ENCODE assay signal across 9 cellular contexts in genomic region chr2:101151859-101152194, GRCh38. TPM values are rescaled to one million over a fixed set of nuclear protein-coding genes. Genes with fewer than 3 reads are reported as not detected.
A peak's percentile ranks its signal among the peaks of the same experiment; 100 is the strongest.
DNase-seq lines count a peak whose midpoint lies in the region; ATAC-seq, FAIRE-seq and TF ChIP-seq lines count a peak whose summit lies in the region.
"Had no signal": no experiment of that assay in that cellular context is flagged by ENCODE, and none has a peak within 500 bp of the region (broad histone marks: within the 10 kb centered on the region; RNA-seq: fewer than 3 reads in every experiment).

No MANE protein-coding gene starts in this region.

- TF ChIP-seq RAD21 in K562 (CRISPR knock-in tag; conservative IDR thresholded peaks at IDR 0.05 in 1 of 2, IDR thresholded peaks at IDR 0.05 in 1 of 2) = no peak
- no peak for TF ChIP-seq RAD21 in HepG2 (CRISPR knock-in tag; IDR thresholded peaks at IDR 0.05)

- no peaks in the 10 kb centered on the region for H3K36me3 Mint-ChIP-seq in activated naive CD4-positive, alpha-beta T cell treated with anti-CD3 and anti-CD28 coated beads, Interleukin-2, amount 10 ng/mL, durations not matched to agents 7 days and 5 days

- POLR2A ChIA-PET in K562 (lab: Yijun Ruan, JAX) = interaction anchor here (1.0 kb wide), 1 partner anchor 121 kb away, joined by 3 read pairs; no protein-coding TSS in a partner anchor
- POLR2A ChIA-PET in HepG2 (lab: Yijun Ruan, JAX) = interaction anchor here (0.6 to 6.4 kb wide), 17 partner anchors 10 to 149 kb away, joined by 3 to 54 read pairs (median 9); partner anchors contain the start of gene RPL31

- in situ Hi-C loops in K562 (cut with MboI) (no loop called here), HepG2 (cut with HindIII; ENCODE audit: extremely low pct_ligation_motif_present, low pct_unique_long_range_greater_than_20kb) (loop anchor here (5.0 to 25.0 kb wide), 2 partner anchors 115 to 565 kb away; no protein-coding TSS in a partner anchor)

- no peaks in the 10 kb centered on the region for H4K20me1 ChIP-seq in K562 (replicated peaks; ENCODE audit: control insufficient read depth, insufficient read depth, low read length)
- H4K20me1 ChIP-seq in HepG2 (ENCODE audit: insufficient read depth, low read length) = peaks cover 28% of the 10 kb centered on the region

- H3K9ac ChIP-seq in K562 (ENCODE audit: insufficient read depth in 1 of 2, low read depth in 2 of 2, low read length in 2 of 2) (peak overlapping the region; percentile 50 to 91; a peak in 3 of 4 replicates), HepG2 (ENCODE audit: insufficient read depth, low read depth, low read length) (peak overlapping the region; percentile 50)

- BruUV-seq in K562 (replicated peaks; lab: Mats Ljungman, UMichigan) (no TSS peak), HepG2 (replicated peaks; lab: Mats Ljungman, UMichigan) (no TSS peak)

- intact Hi-C loops in K562 (cut with micrococcal nuclease) (loop anchor here (2.0 to 5.0 kb wide), 3 partner anchors 100 to 139 kb away; partner anchors contain the start of gene CNOT11), HepG2 (cut with micrococcal nuclease; ENCODE audit: unreplicated experiment) (loop anchor here (1.0 to 2.0 kb wide), 3 partner anchors 53 to 140 kb away; no protein-coding TSS in a partner anchor), thyroid gland (cut with DNase I) (loop anchor here (5.0 to 10.0 kb wide), 2 partner anchors 103 to 140 kb away; partner anchors contain the start of gene CNOT11)

- H3K4me3 Mint-ChIP-seq in activated naive CD4-positive, alpha-beta T cell treated with anti-CD3 and anti-CD28 coated beads, Interleukin-2, amount 10 ng/mL, durations not matched to agents 7 days and 5 days = peak overlapping the region; percentile 76

- H3K27ac Mint-ChIP-seq in activated naive CD4-positive, alpha-beta T cell treated with anti-CD3 and anti-CD28 coated beads, Interleukin-2, amount 10 ng/mL, durations not matched to agents 7 days and 5 days = no peak overlapping the region

- no peak for TF ChIP-seq CTCF in K562 (IDR thresholded peaks at IDR 0.05 in 2 of 3, conservative IDR thresholded peaks at IDR 0.05 in 1 of 3; ENCODE audit: insufficient read depth in 2 of 3, low read depth in 1 of 3, low read length in 3 of 3)
- TF ChIP-seq CTCF in HepG2 (CRISPR knock-in tag; IDR thresholded peaks at IDR 0.05) = no peak
- no peak for TF ChIP-seq CTCF in thyroid gland (IDR thresholded peaks at IDR 0.05)

- peaks cover 81% of the 10 kb centered on the region for H3K27me3 Mint-ChIP-seq in activated naive CD4-positive, alpha-beta T cell treated with anti-CD3 and anti-CD28 coated beads, Interleukin-2, amount 10 ng/mL, durations not matched to agents 7 days and 5 days

- H3K4me1 ChIP-seq in K562 (replicated peaks in 1 of 2; ENCODE audit: control insufficient read depth in 2 of 2, insufficient read depth in 2 of 2, low read length in 2 of 2) (peaks cover 2 to 15% of the 10 kb centered on the region in 2 experiments; a peak in 4 of 5 replicates), HepG2 (ENCODE audit: insufficient read depth, low read length) (peaks cover 56% of the 10 kb centered on the region), thyroid gland (peaks cover 12 to 30% of the 10 kb centered on the region in 2 donors)

- H2AFZ ChIP-seq in K562 (ENCODE audit: low read depth, low read length) (peak overlapping the region; percentile 96), HepG2 (ENCODE audit: low read length) (peak overlapping the region; percentile 75)

- TF ChIP-seq POLR2A in K562 (conservative IDR thresholded peaks at IDR 0.05) = no peak
- TF ChIP-seq POLR2A in HepG2 (IDR thresholded peaks at IDR 0.05; ENCODE audit: insufficient read depth in 1 of 2, low read depth in 2 of 2, low read length in 2 of 2) = no peak
- no peak for TF ChIP-seq POLR2A in thyroid gland (IDR thresholded peaks at IDR 0.05)
- no peak for TF ChIP-seq POLR2A in GM12892 (IDR thresholded peaks at IDR 0.05; ENCODE audit: low read depth, low read length)

- FAIRE-seq in K562 (lab: Jason Lieb, UNC) (peak; percentile 54), HepG2 (lab: Jason Lieb, UNC) (no peak), GM12892 (lab: Jason Lieb, UNC) (no peak)
- FAIRE-seq: frontal cortex had no signal

- no peak for TF ChIP-seq EP300 in K562 (IDR thresholded peaks at IDR 0.05; ENCODE audit: low read length)
- TF ChIP-seq EP300 in HepG2 (IDR thresholded peaks at IDR 0.05; ENCODE audit: low read depth in 2 of 2, low read length in 2 of 2) = no peak
- TF ChIP-seq EP300 in HepG2 (CRISPR knock-in tag; IDR thresholded peaks at IDR 0.05; ENCODE audit: borderline replicate concordance) = no peak; the same call in 1 of the 2 replicates

- H3K9me1 ChIP-seq in K562 (ENCODE audit: control insufficient read depth, insufficient read depth, low read length) = no peaks in the 10 kb centered on the region

- H3K79me2 ChIP-seq in K562 (ENCODE audit: control insufficient read depth, insufficient read depth, low read length) (no peaks in the 10 kb centered on the region), HepG2 (ENCODE audit: insufficient read depth, low read length) (peaks cover 40% of the 10 kb centered on the region)

- ATAC-seq in K562 = no peak
- ATAC-seq in HepG2 = peak; percentile 20
- no peak for ATAC-seq in HG03196 (IDR thresholded peaks at IDR 0.05; ENCODE audit: unreplicated experiment)

- no peaks in the 10 kb centered on the region for H3K9me3 Mint-ChIP-seq in activated naive CD4-positive, alpha-beta T cell treated with anti-CD3 and anti-CD28 coated beads, Interleukin-2, amount 10 ng/mL, durations not matched to agents 7 days and 5 days

- no peaks in the 10 kb centered on the region for H3K36me3 ChIP-seq in K562 (ENCODE audit: control insufficient read depth, insufficient read depth, low read length)
- peaks cover 0 to 4% of the 10 kb centered on the region in 2 experiments; a peak in 2 of 5 replicates for H3K36me3 ChIP-seq in HepG2 (replicated peaks in 1 of 2; ENCODE audit: control insufficient read depth in 1 of 2, insufficient read depth in 2 of 2, low read length in 2 of 2)
- no peaks in the 10 kb centered on the region for H3K36me3 ChIP-seq in thyroid gland

- DNase-seq in activated naive CD4-positive, alpha-beta T cell treated with anti-CD3 and anti-CD28 coated beads, Interleukin-2, amount 10 ng/mL, durations not matched to agents 7 days and 5 days = no peak
- DNase-seq in activated naive CD4-positive, alpha-beta T cell (lab: John Stamatoyannopoulos, UW) = no peak
- DNase-seq in K562 (ENCODE audit: extremely low read depth in 1 of 4, low spot score in 3 of 4) = no peak
- no peak for DNase-seq in HepG2 (ENCODE audit: low spot score)
- peak in 1 of 2 donors; percentile 11 for DNase-seq in thyroid gland
- DNase-seq in NCI-H2107 treated with DMSO at 0.1 percent for 48 hours (lab: John Stamatoyannopoulos, UW; ENCODE audit: unreplicated experiment) = no peak
- DNase-seq in GM12892 (ENCODE audit: insufficient read length) = no peak

- H3K27ac ChIP-seq in K562 (ENCODE audit: extremely low read depth, low read depth, low read length) (no peak overlapping the region), HepG2 (ENCODE audit: extremely low read length, insufficient read depth, low read length) (peak overlapping the region; percentile 33), thyroid gland (peak overlapping the region; percentile 32 to 83 (median 60))

- 55% methylated on average over 14 of the region's 14 CpGs for WGBS in K562 (ENCODE audit: insufficient coverage, low coverage, missing lambda C conversion rate)
- 2% methylated on average over 14 of the region's 14 CpGs for WGBS in HepG2 (ENCODE audit: low lambda C conversion rate)
- WGBS in thyroid gland, 2 donors = 13 to 15% methylated on average over 14 of the region's 14 CpGs

- H3K9me3 ChIP-seq in K562 (replicated peaks; ENCODE audit: control insufficient read depth, insufficient read depth, low read depth, low read length) (no peaks in the 10 kb centered on the region), HepG2 (ENCODE audit: low read length) (no peaks in the 10 kb centered on the region), thyroid gland (no peaks in the 10 kb centered on the region)

- H3K4me2 ChIP-seq in K562 (ENCODE audit: insufficient read depth, low read length) (peak overlapping the region; percentile 75), HepG2 (ENCODE audit: low read depth, low read length) (peak overlapping the region; percentile 86)

- CTCF ChIA-PET in activated naive CD4-positive, alpha-beta T cell treated with anti-CD3 and anti-CD28 coated beads, Interleukin-2, amount 10 ng/mL, durations not matched to agents 7 days and 5 days (lab: Charles Lee) = interaction anchor here (1.2 to 2.1 kb wide), 3 partner anchors 13 to 114 kb away, joined by 3 to 9 read pairs (median 4); no protein-coding TSS in a partner anchor
- CTCF ChIA-PET in K562 (lab: Yijun Ruan, JAX; ENCODE audit: low intra/inter-chr PET ratio) = interaction anchor here (3.5 kb wide), 1 partner anchor 115 kb away, joined by 17 read pairs; no protein-coding TSS in a partner anchor
- CTCF ChIA-PET in HepG2 (lab: Yijun Ruan, JAX; ENCODE audit: low intra/inter-chr PET ratio, low total read pairs) = interaction anchor here (1.2 to 5.8 kb wide), 4 partner anchors 37 to 139 kb away, joined by 3 to 93 read pairs (median 28); no protein-coding TSS in a partner anchor

- peaks cover 20% of the 10 kb centered on the region for H3K4me1 Mint-ChIP-seq in activated naive CD4-positive, alpha-beta T cell treated with anti-CD3 and anti-CD28 coated beads, Interleukin-2, amount 10 ng/mL, durations not matched to agents 7 days and 5 days

- H3K4me3 ChIP-seq in K562 (peak overlapping the region; percentile 50), HepG2 (replicated peaks in 1 of 3; ENCODE audit: insufficient read depth in 1 of 3, low read depth in 2 of 3, low read length in 3 of 3) (peak overlapping the region; percentile 67 to 74 (median 68)), thyroid gland (replicated peaks in 1 of 3) (peak overlapping the region in 2 of 3 donors; percentile 39 to 54)

- peaks cover 36 to 60% of the 10 kb centered on the region in 2 experiments for H3K27me3 ChIP-seq in K562 (ENCODE audit: control insufficient read depth in 2 of 2, insufficient read depth in 2 of 2, low read length in 2 of 2)
- no peaks in the 10 kb centered on the region; a peak in 1 of 5 replicates for H3K27me3 ChIP-seq in HepG2 (ENCODE audit: control insufficient read depth in 1 of 2, insufficient read depth in 2 of 2, low read length in 2 of 2)
- no peaks in the 10 kb centered on the region for H3K27me3 ChIP-seq in thyroid gland

RNA-seq across cellular contexts. Expression of gene TBC1D8, which starts 0.6 kb away (rescaled TPM):
- 7.0 and 9.7 TPM in 2 replicates for total RNA-seq in K562 (2011; cell fraction: chromatin; rRNA removed; ENCODE audit: low replicate concordance)
- total RNA-seq in K562 (2011; cell fraction: nucleolus; rRNA removed) = 3.2 and 5.1 TPM in 2 replicates
- 4.7 and 5.7 TPM in 2 replicates for total RNA-seq in K562 (2011; cell fraction: nucleoplasm; rRNA removed)
- total RNA-seq in K562 (2014; rRNA removed) = 0.91 and 1.7 TPM in 2 replicates
- 0.80 and 1.3 TPM in 2 replicates for total RNA-seq in K562 (2014; rRNA removed; fragmentation: Illumina TruSeq; extraction: Trizol)
- total RNA-seq in K562 (2015; rRNA removed; fragmentation: Illumina TruSeq; extraction: Trizol) = 0.36 and 0.64 TPM in 2 replicates
- 1.3 and 1.4 TPM in 2 replicates for total RNA-seq in K562 (2021)
- 0.82 and 1.4 TPM in 2 replicates for polyA plus RNA-seq in K562 (2011; rRNA removed)
- polyA plus RNA-seq in K562 (2011; cell fraction: cytosol; rRNA removed) = 0.60 and 0.72 TPM in 2 replicates
- 4.6 and 5.6 TPM in 2 replicates for polyA plus RNA-seq in K562 (2011; cell fraction: nucleus; rRNA removed)
- 1.0 and 11.3 TPM in 2 replicates for polyA plus RNA-seq in K562 (2012)
- polyA plus RNA-seq in K562 (2014; fragmentation: Illumina TruSeq; extraction: Trizol) = 0.82 and 0.94 TPM in 2 replicates
- polyA plus RNA-seq in K562 (2014; fragmentation: Nextera tagmentation; extraction: Ambion mirVana) = under 1 TPM; 0.41 to 0.70 TPM
- 1.2 and 1.3 TPM in 2 replicates for polyA plus RNA-seq in K562 (2014; rRNA removed)
- polyA minus RNA-seq in K562 (2011; rRNA and poly(A)+ RNA removed) = 1.6 and 2.9 TPM in 2 replicates
- polyA minus RNA-seq in K562 (2011; cell fraction: cytosol; rRNA and poly(A)+ RNA removed) = 1.6 TPM in 1 of 2 replicates, not detected in the other
- 2.7 and 4.6 TPM in 2 replicates for polyA minus RNA-seq in K562 (2011; cell fraction: nucleus; rRNA and poly(A)+ RNA removed)
- total RNA-seq in HepG2 (2016; rRNA removed; fragmentation: Illumina TruSeq; extraction: Trizol) = 24.6 and 45.1 TPM in 2 replicates
- total RNA-seq in HepG2 (2016; cell fraction: cytosol; rRNA removed; fragmentation: Illumina TruSeq; extraction: Trizol; ENCODE audit: low read depth) = 19.7 and 20.1 TPM in 2 replicates
- 24.0 and 41.1 TPM in 2 replicates for total RNA-seq in HepG2 (2016; cell fraction: insoluble cytoplasmic fraction; rRNA removed; fragmentation: Illumina TruSeq; extraction: Trizol)
- 25.6 and 27.6 TPM in 2 replicates for total RNA-seq in HepG2 (2016; cell fraction: membrane; rRNA removed; fragmentation: Illumina TruSeq; extraction: Trizol)
- 65.7 and 82.2 TPM in 2 replicates for total RNA-seq in HepG2 (2016; cell fraction: nucleus; rRNA removed; fragmentation: Illumina TruSeq; extraction: Trizol)
- 95.4 and 109 TPM in 2 replicates for polyA plus RNA-seq in HepG2 (2011; rRNA removed)
- 29.9 and 31.1 TPM in 2 replicates for polyA plus RNA-seq in HepG2 (2011; cell fraction: cytosol; rRNA removed)
- polyA plus RNA-seq in HepG2 (2011; cell fraction: nucleus; rRNA removed) = 436 and 543 TPM in 2 replicates
- polyA plus RNA-seq in HepG2 (2012) = 48.7 and 51.7 TPM in 2 replicates
- 3.0 and 3.1 TPM in 2 replicates for polyA plus RNA-seq in HepG2 (2016; cell fraction: cytosol; fragmentation: Illumina TruSeq; extraction: Trizol; ENCODE audit: low read depth)
- polyA plus RNA-seq in HepG2 (2016; cell fraction: insoluble cytoplasmic fraction; fragmentation: Illumina TruSeq; extraction: Trizol; ENCODE audit: low read depth) = 19.9 and 22.5 TPM in 2 replicates
- polyA plus RNA-seq in HepG2 (2016; cell fraction: membrane; fragmentation: Illumina TruSeq; extraction: Trizol; ENCODE audit: low read depth) = 8.5 and 9.7 TPM in 2 replicates
- 164 and 165 TPM in 2 replicates for polyA plus RNA-seq in HepG2 (2016; cell fraction: nucleus; fragmentation: Illumina TruSeq; extraction: Trizol; ENCODE audit: insufficient read depth, low read depth)
- polyA minus RNA-seq in HepG2 (2011; rRNA and poly(A)+ RNA removed; ENCODE audit: low replicate concordance) = 49.0 and 185 TPM in 2 replicates
- polyA minus RNA-seq in HepG2 (2011; cell fraction: cytosol; rRNA and poly(A)+ RNA removed) = 17.5 and 18.1 TPM in 2 replicates
- polyA minus RNA-seq in HepG2 (2011; cell fraction: nucleus; rRNA and poly(A)+ RNA removed) = 201 and 233 TPM in 2 replicates
- 10 to 100 TPM; 16.4 to 36.8 (median 27.1) TPM for total RNA-seq in thyroid gland
- 9.5 TPM for polyA plus RNA-seq in GM12892 (2012; ENCODE audit: missing spikeins)
